Comparison of ENCODE assay signal across 14 cellular contexts in the genomic region with DNA sequence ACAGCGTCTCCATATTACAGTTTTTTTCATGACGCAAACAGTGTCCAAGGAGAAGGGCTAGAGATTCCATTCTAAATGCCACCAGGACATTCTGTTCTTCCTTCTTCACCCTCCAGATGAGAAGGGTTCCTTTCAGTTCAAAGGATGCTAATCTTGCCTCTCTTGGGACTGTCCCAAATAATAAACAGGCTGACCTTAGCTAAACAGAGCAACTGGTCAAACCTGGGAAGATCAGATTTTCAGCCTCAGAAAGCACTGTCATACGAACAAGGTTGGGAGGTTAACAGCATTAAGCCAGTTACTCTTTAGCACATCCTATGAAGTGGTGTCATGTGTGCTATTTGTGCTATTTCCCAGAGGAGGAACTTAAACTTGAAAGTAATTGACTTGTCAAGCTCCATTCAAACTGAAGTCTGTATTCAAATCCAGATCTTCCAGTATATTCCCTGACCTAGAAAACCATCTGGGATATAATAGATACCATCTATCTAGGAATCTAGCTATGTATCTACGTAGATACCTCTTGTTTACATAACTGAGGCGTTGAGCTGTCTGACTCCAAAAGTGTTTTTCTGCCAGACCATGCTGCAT.
DNase-seq lines count a peak whose midpoint lies in the region; ATAC-seq and TF ChIP-seq lines count a peak whose summit lies in the region.
"Had no signal": no experiment of that assay in that cellular context is flagged by ENCODE, and none has a peak within 500 bp of the region (broad histone marks: within the 10 kb centered on the region; RNA-seq: fewer than 3 reads in every experiment).

No MANE protein-coding gene starts in this region.

- TF ChIP-seq CTCF in chondrocyte (IDR thresholded peaks at IDR 0.05) (no peak), left lung (IDR thresholded peaks at IDR 0.05) (no peak), spleen (IDR thresholded peaks at IDR 0.05 in 8 of 11, conservative IDR thresholded peaks at IDR 0.05 in 3 of 11) (no peak), CD14-positive monocyte (IDR thresholded peaks at IDR 0.05) (no peak)

- peaks cover 0 to 7% of the 10 kb centered on the region in 2 donors for H3K4me1 ChIP-seq in left lung
- no peaks in the 10 kb centered on the region for H3K4me1 ChIP-seq in spleen

- peaks cover 0 to 26% of the 10 kb centered on the region in 2 donors for H3K9me3 ChIP-seq in left lung
- peaks cover 0 to 30% (median 22%) of the 10 kb centered on the region in 8 donors for H3K9me3 ChIP-seq in spleen

- H3K36me3 ChIP-seq in left lung = no peaks in the 10 kb centered on the region
- H3K36me3 ChIP-seq in spleen = no peaks in the 10 kb centered on the region

- peak overlapping the region; percentile 36 for H3K27ac Mint-ChIP-seq in chondrocyte (ENCODE audit: unreplicated experiment)
- H3K27ac Mint-ChIP-seq in CD14-positive monocyte = no peak overlapping the region
- H3K27ac Mint-ChIP-seq: activated CD4-positive, alpha-beta T cell treated with anti-CD3 and anti-CD28 coated beads for 36 hours; natural killer cell treated with Interleukin-12 subunit alpha and Interleukin-12 subunit beta and Interleukin-15 and Interleukin-18, amount 100 ng/mL, for 72 hours had no signal

- H3K9me3 Mint-ChIP-seq in chondrocyte (ENCODE audit: low read depth) (peaks cover 12% of the 10 kb centered on the region), CD14-positive monocyte (peaks cover 7 to 33% (median 23%) of the 10 kb centered on the region in 7 donors)

- H3K27ac ChIP-seq in left lung (peak overlapping the region in 1 of 2 donors; percentile 63), spleen (peak overlapping the region in 7 of 8 donors; percentile 15 to 67 (median 56))

- WGBS in spleen, 5 donors = 69 to 87% (median 76%) methylated on average over 5 of the region's 5 CpGs

- H3K27me3 Mint-ChIP-seq in chondrocyte (ENCODE audit: low read depth) = no peaks in the 10 kb centered on the region
- no peaks in the 10 kb centered on the region for H3K27me3 Mint-ChIP-seq in CD14-positive monocyte (ENCODE audit: low read depth in 3 of 3)
- H3K27me3 Mint-ChIP-seq: activated CD4-positive, alpha-beta T cell treated with anti-CD3 and anti-CD28 coated beads for 36 hours; natural killer cell treated with Interleukin-12 subunit alpha and Interleukin-12 subunit beta and Interleukin-15 and Interleukin-18, amount 100 ng/mL, for 72 hours had no signal

- peaks cover 48% of the 10 kb centered on the region for H3K4me1 Mint-ChIP-seq in chondrocyte (ENCODE audit: low read depth)
- H3K4me1 Mint-ChIP-seq in CD14-positive monocyte = peaks cover 13% of the 10 kb centered on the region
- H3K4me1 Mint-ChIP-seq: activated CD4-positive, alpha-beta T cell treated with anti-CD3 and anti-CD28 coated beads for 36 hours had no signal

- peak; percentile 71 for DNase-seq in HCEC 1CT
- no peak for DNase-seq in chondrocyte (ENCODE audit: low spot score)
- no peak for DNase-seq in left lung
- DNase-seq in spleen = no peak
- DNase-seq in mesenteric fat pad (ENCODE audit: low spot score) = no peak
- no peak for DNase-seq in activated naive CD4-positive, alpha-beta T cell treated with anti-CD3 and anti-CD28 coated beads, Interleukin-2, amount 50 U/mL, for 16 hours
- no peak for DNase-seq in CD14-positive monocyte (ENCODE audit: low spot score)
- DNase-seq: activated CD4-positive, alpha-beta T cell treated with anti-CD3 and anti-CD28 coated beads for 36 hours; GDM1; KBM-7; NK-92 treated with Interleukin-12 subunit alpha and Interleukin-12 subunit beta, amount 100 ng/mL, for 24 hours; SW 1271 had no signal

- H3K27me3 ChIP-seq in left lung = no peaks in the 10 kb centered on the region
- H3K27me3 ChIP-seq in spleen (replicated peaks in 1 of 7) = no peaks in the 10 kb centered on the region

- intact Hi-C loops in left lung (cut with DNase I) (no loop called here), spleen (cut with DNase I; ENCODE audit: low total_unique reads) (no loop called here), CD14-positive monocyte (cut with micrococcal nuclease) (no loop called here)

- ATAC-seq in left lung = peak; percentile 34
- no peak for ATAC-seq in HG03108 (IDR thresholded peaks at IDR 0.05; ENCODE audit: unreplicated experiment)
- ATAC-seq: activated CD4-positive, alpha-beta T cell treated with anti-CD3 and anti-CD28 coated beads for 36 hours; natural killer cell treated with Interleukin-12 subunit alpha and Interleukin-12 subunit beta and Interleukin-15 and Interleukin-18, amount 100 ng/mL, for 72 hours had no signal

- TF ChIP-seq POLR2A in spleen (IDR thresholded peaks at IDR 0.05) = no peak

- no peak overlapping the region for H3K4me3 Mint-ChIP-seq in chondrocyte (ENCODE audit: unreplicated experiment)
- no peak overlapping the region for H3K4me3 Mint-ChIP-seq in CD14-positive monocyte
- H3K4me3 Mint-ChIP-seq: activated CD4-positive, alpha-beta T cell treated with anti-CD3 and anti-CD28 coated beads for 36 hours; natural killer cell treated with Interleukin-12 subunit alpha and Interleukin-12 subunit beta and Interleukin-15 and Interleukin-18, amount 100 ng/mL, for 72 hours had no signal

- H3K4me3 ChIP-seq in left lung (no peak overlapping the region), spleen (no peak overlapping the region)

- peaks cover 14% of the 10 kb centered on the region for H3K36me3 Mint-ChIP-seq in chondrocyte (ENCODE audit: low read depth)
- peaks cover 0 to 31% of the 10 kb centered on the region in 2 donors for H3K36me3 Mint-ChIP-seq in CD14-positive monocyte
- H3K36me3 Mint-ChIP-seq: natural killer cell treated with Interleukin-12 subunit alpha and Interleukin-12 subunit beta and Interleukin-15 and Interleukin-18, amount 100 ng/mL, for 72 hours had no signal
